24 cellular contexts compared by ENCODE assay signal in genomic region chr19:14437578-14438140, GRCh38. TPM values are rescaled to one million over a fixed set of nuclear protein-coding genes. Genes with fewer than 3 reads are reported as not detected.
DNase-seq lines count a peak whose midpoint lies in the region; TF ChIP-seq lines count a peak whose summit lies in the region.
"Had no signal": no experiment of that assay in that cellular context is flagged by ENCODE, and none has a peak within 500 bp of the region (broad histone marks: within the 10 kb centered on the region; RNA-seq: fewer than 3 reads in every experiment).

No MANE protein-coding gene starts in this region.

- no peaks in the 10 kb centered on the region for H3K9me3 Mint-ChIP-seq in activated CD4-positive, alpha-beta T cell treated with anti-CD3 and anti-CD28 coated beads, Interleukin-2, amount 10 ng/mL, durations not matched to agents 24 days and 14 days
- H3K9me3 Mint-ChIP-seq in activated naive CD8-positive, alpha-beta T cell (ENCODE audit: low read depth), result no peaks in the 10 kb centered on the region
- no peaks in the 10 kb centered on the region for H3K9me3 Mint-ChIP-seq in MCF 10A (ENCODE audit: unreplicated experiment)
- H3K9me3 Mint-ChIP-seq: naive B cell had no signal

- H3K4me1 Mint-ChIP-seq in activated CD4-positive, alpha-beta T cell treated with anti-CD3 and anti-CD28 coated beads, Interleukin-2, amount 10 ng/mL, durations not matched to agents 24 days and 14 days, result peaks cover 42% of the 10 kb centered on the region
- peaks cover 51% of the 10 kb centered on the region for H3K4me1 Mint-ChIP-seq in activated naive CD8-positive, alpha-beta T cell (ENCODE audit: low read depth)
- H3K4me1 Mint-ChIP-seq in MCF 10A (ENCODE audit: insufficient read depth, unreplicated experiment), result peaks cover 7% of the 10 kb centered on the region

- H3K27ac ChIP-seq in HEK293 (ENCODE audit: extremely low read depth, low read depth, low read length), result no peak overlapping the region
- H3K27ac ChIP-seq in neutrophil, result peak overlapping the region; percentile 87
- H3K27ac ChIP-seq: A549, C4-2B, upper lobe of right lung had no signal

- no peak for TF ChIP-seq CTCF in HEK293 (tag by site-specific recombination; IDR thresholded peaks at IDR 0.05)
- no peak for TF ChIP-seq CTCF in neutrophil (IDR thresholded peaks at IDR 0.05)
- no peak for TF ChIP-seq CTCF in MCF 10A (IDR thresholded peaks at IDR 0.05; ENCODE audit: unreplicated experiment)

- no peaks in the 10 kb centered on the region for H3K27me3 ChIP-seq in neutrophil
- H3K27me3 ChIP-seq: upper lobe of right lung had no signal

- H3K4me3 ChIP-seq in HEK293 (ENCODE audit: low read depth, low read length) (no peak overlapping the region), neutrophil (ENCODE audit: low read depth in 1 of 2, low read length in 1 of 2) (no peak overlapping the region)
- H3K4me3 ChIP-seq: A549, lung, upper lobe of right lung had no signal

- peaks cover 17% of the 10 kb centered on the region for H3K36me3 Mint-ChIP-seq in activated CD4-positive, alpha-beta T cell treated with anti-CD3 and anti-CD28 coated beads, Interleukin-2, amount 10 ng/mL, durations not matched to agents 24 days and 14 days (ENCODE audit: low read depth)
- no peaks in the 10 kb centered on the region for H3K36me3 Mint-ChIP-seq in activated naive CD8-positive, alpha-beta T cell
- peaks cover 26% of the 10 kb centered on the region for H3K36me3 Mint-ChIP-seq in MCF 10A (ENCODE audit: insufficient read depth, unreplicated experiment)
- H3K36me3 Mint-ChIP-seq: naive B cell had no signal

- CTCF ChIA-PET in HEK293 (lab: Yijun Ruan, JAX) (interaction anchor here (0.6 to 0.7 kb wide), 3 partner anchors 28 to 187 kb away, joined by 3 to 4 read pairs (median 3); no protein-coding TSS in a partner anchor), MCF 10A (lab: Yijun Ruan, JAX) (interaction anchor here (0.6 to 1.1 kb wide), 3 partner anchors 18 to 66 kb away, joined by 3 read pairs; no protein-coding TSS in a partner anchor)

- no peaks in the 10 kb centered on the region for H3K27me3 Mint-ChIP-seq in activated CD4-positive, alpha-beta T cell treated with anti-CD3 and anti-CD28 coated beads, Interleukin-2, amount 10 ng/mL, durations not matched to agents 24 days and 14 days
- no peaks in the 10 kb centered on the region for H3K27me3 Mint-ChIP-seq in activated naive CD8-positive, alpha-beta T cell
- H3K27me3 Mint-ChIP-seq in MCF 10A (ENCODE audit: insufficient read depth, unreplicated experiment), result no peaks in the 10 kb centered on the region
- H3K27me3 Mint-ChIP-seq: naive B cell had no signal

- intact Hi-C loops in activated CD4-positive, alpha-beta T cell treated with anti-CD3 and anti-CD28 coated beads, Interleukin-2, amount 10 ng/mL, durations not matched to agents 24 days and 14 days (cut with micrococcal nuclease), result no loop called here
- intact Hi-C loops in MCF 10A (cut with micrococcal nuclease), result loop anchor here (5.0 kb wide), 1 partner anchor 35 kb away; no protein-coding TSS in a partner anchor

- no peak overlapping the region for H3K4me3 Mint-ChIP-seq in activated CD4-positive, alpha-beta T cell treated with anti-CD3 and anti-CD28 coated beads, Interleukin-2, amount 10 ng/mL, durations not matched to agents 24 days and 14 days
- peak overlapping the region; percentile 18 for H3K4me3 Mint-ChIP-seq in activated naive CD8-positive, alpha-beta T cell
- no peak overlapping the region for H3K4me3 Mint-ChIP-seq in MCF 10A (ENCODE audit: unreplicated experiment)

- H3K9me3 ChIP-seq in HEK293 (ENCODE audit: control insufficient read depth, insufficient read depth, low read depth, low read length) (no peaks in the 10 kb centered on the region), neutrophil (no peaks in the 10 kb centered on the region)
- H3K9me3 ChIP-seq: A549, upper lobe of right lung had no signal

- no TSS peak for BruUV-seq in MCF 10A (replicated peaks; lab: Mats Ljungman, UMichigan)

- H3K27ac Mint-ChIP-seq in activated CD4-positive, alpha-beta T cell treated with anti-CD3 and anti-CD28 coated beads, Interleukin-2, amount 10 ng/mL, durations not matched to agents 24 days and 14 days, result peak overlapping the region; percentile 37
- peak overlapping the region; percentile 54 for H3K27ac Mint-ChIP-seq in activated naive CD8-positive, alpha-beta T cell
- H3K27ac Mint-ChIP-seq in MCF 10A (ENCODE audit: low read depth, unreplicated experiment), result no peak overlapping the region

- no peak for DNase-seq in activated CD4-positive, alpha-beta T cell treated with anti-CD3 and anti-CD28 coated beads, Interleukin-2, amount 10 ng/mL, durations not matched to agents 24 days and 14 days
- DNase-seq in activated CD4-positive, alpha-beta T cell treated with anti-CD3 and anti-CD28 coated beads for 4 hours, result no peak
- no peak for DNase-seq in HUDEP-2 (lab: John Stamatoyannopoulos, UW; ENCODE audit: unreplicated experiment in 76 of 76)
- DNase-seq in MCF 10A (ENCODE audit: unreplicated experiment), result no peak
- DNase-seq in nucleus accumbens (lab: John Stamatoyannopoulos, UW), result no peak
- DNase-seq: activated CD4-positive, CD25-positive, alpha-beta regulatory T cell; activated CD8-positive, alpha-beta memory T cell treated with anti-CD3 and anti-CD28 coated beads, Interleukin-2, amount 50 U/mL, for 48 hours; DMS79 treated with DMSO at 0.1 percent for 48 hours; effector CD4-positive, alpha-beta T cell; head of caudate nucleus; Kasumi-1; naive B cell; NCI-H1417 treated with DMSO at 0.1 percent for 48 hours; NK-92 treated with Interleukin-12 subunit alpha and Interleukin-12 subunit beta, amount 100 ng/mL, for 24 hours; stimulated activated naive CD4-positive, alpha-beta T cell; SW 1271; upper lobe of right lung had no signal

- H3K36me3 ChIP-seq in HEK293 (ENCODE audit: control insufficient read depth in 2 of 2, insufficient read depth in 1 of 2, low read length in 2 of 2), result peaks cover 10 to 31% of the 10 kb centered on the region in 2 experiments; a peak in 2 of 3 replicates
- H3K36me3 ChIP-seq in neutrophil, result peaks cover 14% of the 10 kb centered on the region

- POLR2A ChIA-PET in HEK293 (lab: Yijun Ruan, JAX) (interaction anchor here (0.6 to 0.8 kb wide), 4 partner anchors 81 to 862 kb away, joined by 3 to 8 read pairs (median 5); partner anchors contain the start of gene DNAJB1), MCF 10A (lab: Yijun Ruan, JAX) (interaction anchor here (0.6 to 1.2 kb wide), 5 partner anchors 11 to 680 kb away, joined by 3 to 5 read pairs (median 4); partner anchors contain the start of gene ASF1B)

- H3K4me1 ChIP-seq in HEK293 (ENCODE audit: control insufficient read depth, insufficient read depth, low read length) (0 out of 2 replicates have a peak, but pooled peaks cover 5% of the 10 kb centered on the region), neutrophil (ENCODE audit: control insufficient read depth in 1 of 2, insufficient read depth in 1 of 2, low read depth in 1 of 2, low read length in 1 of 2) (peaks cover 72 to 83% of the 10 kb centered on the region in 2 experiments)

TF ChIP-seq in HEK293, 187 proteins besides CTCF, POLR2A, EP300 and RAD21:
- TF ChIP-seq ZNF121 (tag by site-specific recombination; IDR thresholded peaks at IDR 0.05) (peak; percentile 99), ZNF544 (tag by site-specific recombination; IDR thresholded peaks at IDR 0.05) (no peak), GLIS1 (tag by site-specific recombination; IDR thresholded peaks at IDR 0.05) (peak; percentile 24; the same call in 1 of the 2 replicates)
TF ChIP-seq in HEK293: peak in this region for 2.

RNA-seq across cellular contexts. Expression of gene PKN1, which starts 4.6 kb away (rescaled TPM):
- total RNA-seq in activated CD4-positive, alpha-beta T cell treated with anti-CD3 and anti-CD28 coated beads, Interleukin-2, amount 10 ng/mL, durations not matched to agents 24 days and 14 days, result 172 and 180 TPM in 2 replicates
- 94.8 and 141 TPM in 2 replicates for total RNA-seq in MCF 10A (2022)

RNA-seq across cellular contexts. Expression of gene DDX39A, which starts 18.5 kb away (rescaled TPM):
- 274 and 280 TPM in 2 replicates for total RNA-seq in activated CD4-positive, alpha-beta T cell treated with anti-CD3 and anti-CD28 coated beads, Interleukin-2, amount 10 ng/mL, durations not matched to agents 24 days and 14 days
- 62.1 and 65.4 TPM in 2 replicates for total RNA-seq in MCF 10A (2022)

RNA-seq across cellular contexts. Expression of gene PTGER1, which starts 37.5 kb away (rescaled TPM):
- 0.78 and 1.1 TPM in 2 replicates for total RNA-seq in activated CD4-positive, alpha-beta T cell treated with anti-CD3 and anti-CD28 coated beads, Interleukin-2, amount 10 ng/mL, durations not matched to agents 24 days and 14 days
- 0.29 and 0.42 TPM in 2 replicates for total RNA-seq in MCF 10A (2022)
- total RNA-seq: cardiac septum had no signal

RNA-seq across cellular contexts. Expression of gene ADGRE5, which starts 56.4 kb away (rescaled TPM):
- total RNA-seq in activated CD4-positive, alpha-beta T cell treated with anti-CD3 and anti-CD28 coated beads, Interleukin-2, amount 10 ng/mL, durations not matched to agents 24 days and 14 days, result 206 and 209 TPM in 2 replicates
- total RNA-seq in MCF 10A (2022), result 44.5 and 47.9 TPM in 2 replicates

RNA-seq across cellular contexts. Expression of gene GIPC1, which starts 58.3 kb away (rescaled TPM):
- 39.9 and 40.1 TPM in 2 replicates for total RNA-seq in activated CD4-positive, alpha-beta T cell treated with anti-CD3 and anti-CD28 coated beads, Interleukin-2, amount 10 ng/mL, durations not matched to agents 24 days and 14 days
- 107 and 108 TPM in 2 replicates for total RNA-seq in MCF 10A (2022)
